ENCODE assay signal across 1 cellular context in genomic region chr1:207823880-207824566, GRCh38.
TF ChIP-seq lines count a peak whose summit lies in the region.

No MANE protein-coding gene starts in this region.

TF ChIP-seq in K562, 482 proteins besides CTCF, POLR2A, EP300 and RAD21 (continued from another document and continues in another):
- TF ChIP-seq ZNF639 (CRISPR knock-in tag; conservative IDR thresholded peaks at IDR 0.05 in 1 of 2, IDR thresholded peaks at IDR 0.05 in 1 of 2): 0 out of 4 replicates have a peak, but pooled peaks of 1 of the 2 experiments have one; percentile 62
- peak; percentile 70 for TF ChIP-seq CREB3 (tag; conservative IDR thresholded peaks at IDR 0.05; ENCODE audit: low read depth)
- 0 out of 2 replicates have a peak, but pooled peaks have one; percentile 13 for TF ChIP-seq USF2 (CRISPR knock-in tag; IDR thresholded peaks at IDR 0.05)
- TF ChIP-seq BCOR (IDR thresholded peaks at IDR 0.05): no peak
- 0 out of 2 replicates have a peak, but pooled peaks have one; percentile 59 for TF ChIP-seq HINFP (tag; conservative IDR thresholded peaks at IDR 0.05; ENCODE audit: low read depth)
- TF ChIP-seq SMAD3 (CRISPR knock-in tag; conservative IDR thresholded peaks at IDR 0.05): no peak
- TF ChIP-seq RBBP5 (IDR thresholded peaks at IDR 0.05; ENCODE audit: borderline replicate concordance, insufficient read depth, low read length, poor library complexity, severe bottlenecking): no peak
- TF ChIP-seq, protein P1, sequence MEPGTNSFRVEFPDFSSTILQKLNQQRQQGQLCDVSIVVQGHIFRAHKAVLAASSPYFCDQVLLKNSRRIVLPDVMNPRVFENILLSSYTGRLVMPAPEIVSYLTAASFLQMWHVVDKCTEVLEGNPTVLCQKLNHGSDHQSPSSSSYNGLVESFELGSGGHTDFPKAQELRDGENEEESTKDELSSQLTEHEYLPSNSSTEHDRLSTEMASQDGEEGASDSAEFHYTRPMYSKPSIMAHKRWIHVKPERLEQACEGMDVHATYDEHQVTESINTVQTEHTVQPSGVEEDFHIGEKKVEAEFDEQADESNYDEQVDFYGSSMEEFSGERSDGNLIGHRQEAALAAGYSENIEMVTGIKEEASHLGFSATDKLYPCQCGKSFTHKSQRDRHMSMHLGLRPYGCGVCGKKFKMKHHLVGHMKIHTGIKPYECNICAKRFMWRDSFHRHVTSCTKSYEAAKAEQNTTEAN (CRISPR knock-in tag; IDR thresholded peaks at IDR 0.05): no peak
- TF ChIP-seq JUND (IDR thresholded peaks at IDR 0.05; ENCODE audit: borderline replicate concordance, low read depth, low read length): no peak
- peak; percentile 50; the same call in 1 of the 3 replicates for TF ChIP-seq JUND (tag; IDR thresholded peaks at IDR 0.05; ENCODE audit: borderline replicate concordance, low read depth, low read length)
- TF ChIP-seq ZNF197 (CRISPR knock-in tag; IDR thresholded peaks at IDR 0.05; ENCODE audit: low read depth): 0 out of 2 replicates have a peak, but pooled peaks have one; percentile 50
- no peak for TF ChIP-seq SRSF3 (IDR thresholded peaks at IDR 0.05; ENCODE audit: insufficient read depth, low read length)
- no peak for TF ChIP-seq ZNF740 (CRISPR knock-in tag; IDR thresholded peaks at IDR 0.05)
- no peak for TF ChIP-seq ZNF740 (tag; IDR thresholded peaks at IDR 0.05)
- TF ChIP-seq ARID3A (IDR thresholded peaks at IDR 0.05; ENCODE audit: borderline replicate concordance, low read depth, low read length): no peak
- TF ChIP-seq, protein P2, sequence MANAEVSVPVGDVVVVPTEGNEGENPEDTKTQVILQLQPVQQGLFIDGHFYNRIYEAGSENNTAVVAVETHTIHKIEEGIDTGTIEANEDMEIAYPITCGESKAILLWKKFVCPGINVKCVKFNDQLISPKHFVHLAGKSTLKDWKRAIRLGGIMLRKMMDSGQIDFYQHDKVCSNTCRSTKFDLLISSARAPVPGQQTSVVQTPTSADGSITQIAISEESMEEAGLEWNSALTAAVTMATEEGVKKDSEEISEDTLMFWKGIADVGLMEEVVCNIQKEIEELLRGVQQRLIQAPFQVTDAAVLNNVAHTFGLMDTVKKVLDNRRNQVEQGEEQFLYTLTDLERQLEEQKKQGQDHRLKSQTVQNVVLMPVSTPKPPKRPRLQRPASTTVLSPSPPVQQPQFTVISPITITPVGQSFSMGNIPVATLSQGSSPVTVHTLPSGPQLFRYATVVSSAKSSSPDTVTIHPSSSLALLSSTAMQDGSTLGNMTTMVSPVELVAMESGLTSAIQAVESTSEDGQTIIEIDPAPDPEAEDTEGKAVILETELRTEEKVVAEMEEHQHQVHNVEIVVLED (CRISPR knock-in tag; IDR thresholded peaks at IDR 0.05): peak; percentile 53; the same call in 1 of the 2 replicates
- TF ChIP-seq CUX1 (CRISPR knock-in tag; IDR thresholded peaks at IDR 0.05): peak; percentile 21
- TF ChIP-seq HOXB6 (CRISPR knock-in tag; IDR thresholded peaks at IDR 0.05; ENCODE audit: borderline replicate concordance): no peak
- TF ChIP-seq EZH2 (IDR thresholded peaks at IDR 0.05; ENCODE audit: borderline replicate concordance, low read depth, low read length): no peak
- peak; percentile 96 for TF ChIP-seq NEUROD1 (IDR thresholded peaks at IDR 0.05; ENCODE audit: borderline replicate concordance, low read depth, low read length, partially characterized antibody)
- TF ChIP-seq, protein P3, sequence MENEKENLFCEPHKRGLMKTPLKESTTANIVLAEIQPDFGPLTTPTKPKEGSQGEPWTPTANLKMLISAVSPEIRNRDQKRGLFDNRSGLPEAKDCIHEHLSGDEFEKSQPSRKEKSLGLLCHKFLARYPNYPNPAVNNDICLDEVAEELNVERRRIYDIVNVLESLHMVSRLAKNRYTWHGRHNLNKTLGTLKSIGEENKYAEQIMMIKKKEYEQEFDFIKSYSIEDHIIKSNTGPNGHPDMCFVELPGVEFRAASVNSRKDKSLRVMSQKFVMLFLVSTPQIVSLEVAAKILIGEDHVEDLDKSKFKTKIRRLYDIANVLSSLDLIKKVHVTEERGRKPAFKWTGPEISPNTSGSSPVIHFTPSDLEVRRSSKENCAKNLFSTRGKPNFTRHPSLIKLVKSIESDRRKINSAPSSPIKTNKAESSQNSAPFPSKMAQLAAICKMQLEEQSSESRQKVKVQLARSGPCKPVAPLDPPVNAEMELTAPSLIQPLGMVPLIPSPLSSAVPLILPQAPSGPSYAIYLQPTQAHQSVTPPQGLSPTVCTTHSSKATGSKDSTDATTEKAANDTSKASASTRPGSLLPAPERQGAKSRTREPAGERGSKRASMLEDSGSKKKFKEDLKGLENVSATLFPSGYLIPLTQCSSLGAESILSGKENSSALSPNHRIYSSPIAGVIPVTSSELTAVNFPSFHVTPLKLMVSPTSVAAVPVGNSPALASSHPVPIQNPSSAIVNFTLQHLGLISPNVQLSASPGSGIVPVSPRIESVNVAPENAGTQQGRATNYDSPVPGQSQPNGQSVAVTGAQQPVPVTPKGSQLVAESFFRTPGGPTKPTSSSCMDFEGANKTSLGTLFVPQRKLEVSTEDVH (IDR thresholded peaks at IDR 0.05; ENCODE audit: low read depth, partially characterized antibody): no peak
- no peak for TF ChIP-seq ZNF224 (CRISPR knock-in tag; IDR thresholded peaks at IDR 0.05)
- TF ChIP-seq, protein P4, sequence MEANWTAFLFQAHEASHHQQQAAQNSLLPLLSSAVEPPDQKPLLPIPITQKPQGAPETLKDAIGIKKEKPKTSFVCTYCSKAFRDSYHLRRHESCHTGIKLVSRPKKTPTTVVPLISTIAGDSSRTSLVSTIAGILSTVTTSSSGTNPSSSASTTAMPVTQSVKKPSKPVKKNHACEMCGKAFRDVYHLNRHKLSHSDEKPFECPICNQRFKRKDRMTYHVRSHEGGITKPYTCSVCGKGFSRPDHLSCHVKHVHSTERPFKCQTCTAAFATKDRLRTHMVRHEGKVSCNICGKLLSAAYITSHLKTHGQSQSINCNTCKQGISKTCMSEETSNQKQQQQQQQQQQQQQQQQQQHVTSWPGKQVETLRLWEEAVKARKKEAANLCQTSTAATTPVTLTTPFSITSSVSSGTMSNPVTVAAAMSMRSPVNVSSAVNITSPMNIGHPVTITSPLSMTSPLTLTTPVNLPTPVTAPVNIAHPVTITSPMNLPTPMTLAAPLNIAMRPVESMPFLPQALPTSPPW (CRISPR knock-in tag; IDR thresholded peaks at IDR 0.05): peak; percentile 29; the same call in 1 of the 2 replicates
- TF ChIP-seq, protein P5, sequence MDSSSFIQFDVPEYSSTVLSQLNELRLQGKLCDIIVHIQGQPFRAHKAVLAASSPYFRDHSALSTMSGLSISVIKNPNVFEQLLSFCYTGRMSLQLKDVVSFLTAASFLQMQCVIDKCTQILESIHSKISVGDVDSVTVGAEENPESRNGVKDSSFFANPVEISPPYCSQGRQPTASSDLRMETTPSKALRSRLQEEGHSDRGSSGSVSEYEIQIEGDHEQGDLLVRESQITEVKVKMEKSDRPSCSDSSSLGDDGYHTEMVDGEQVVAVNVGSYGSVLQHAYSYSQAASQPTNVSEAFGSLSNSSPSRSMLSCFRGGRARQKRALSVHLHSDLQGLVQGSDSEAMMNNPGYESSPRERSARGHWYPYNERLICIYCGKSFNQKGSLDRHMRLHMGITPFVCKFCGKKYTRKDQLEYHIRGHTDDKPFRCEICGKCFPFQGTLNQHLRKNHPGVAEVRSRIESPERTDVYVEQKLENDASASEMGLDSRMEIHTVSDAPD (CRISPR knock-in tag; IDR thresholded peaks at IDR 0.05): no peak; the same call in 1 of the 2 replicates
- no peak for TF ChIP-seq ZNF644 (tag; IDR thresholded peaks at IDR 0.05; ENCODE audit: low read depth)
